In genomic region chr4:26279446-26279845, GRCh38 we compare ENCODE assay signal across 5 cellular contexts.
"Had no signal": no experiment of that assay in that cellular context is flagged by ENCODE, and none has a peak within 500 bp of the region (broad histone marks: within the 10 kb centered on the region; RNA-seq: fewer than 3 reads in every experiment).

No MANE protein-coding gene starts in this region.

- DNase-seq: GM23248, H9, HCEC 1CT had no signal

- H3K27ac ChIP-seq: GM23248 had no signal

- H2AFZ ChIP-seq: GM23248 had no signal

- ATAC-seq: HepG2, K562 had no signal

- H3K4me3 ChIP-seq: GM23248, K562 had no signal

- H3K9ac ChIP-seq: GM23248 had no signal
